Comparison of ENCODE assay signal across 23 cellular contexts in genomic region chr14:96134508-96134907, GRCh38.
"Had no signal": no experiment of that assay in that cellular context is flagged by ENCODE, and none has a peak within 500 bp of the region (broad histone marks: within the 10 kb centered on the region; RNA-seq: fewer than 3 reads in every experiment).

No MANE protein-coding gene starts in this region.

- H3K4me2 ChIP-seq: neural progenitor cell had no signal

- H3K9ac ChIP-seq: neural progenitor cell, parathyroid adenoma had no signal

- H3K27ac ChIP-seq: neural progenitor cell, ovary, psoas muscle, suprapubic skin, testis, tibial artery, upper lobe of left lung had no signal

- H3K36me3 ChIP-seq: neural progenitor cell, ovary, sigmoid colon, suprapubic skin, tibial artery, transverse colon, upper lobe of left lung had no signal

- H2AFZ ChIP-seq: neural progenitor cell, parathyroid adenoma had no signal

- H3K4me3 ChIP-seq: neural progenitor cell, ovary, psoas muscle, sigmoid colon, suprapubic skin, testis, tibial artery, transverse colon, upper lobe of left lung had no signal

- ATAC-seq: naive thymus-derived CD4-positive, alpha-beta T cell; natural killer cell; psoas muscle; right cardiac atrium; stimulated activated effector memory CD8-positive, alpha-beta T cell treated with anti-CD3 and anti-CD28 coated beads, Interleukin-12 subunit alpha, Interleukin-12 subunit beta, amount 100 ng/mL, for 72 hours; stimulated activated naive B cell treated with anti-CD40 and anti-IgM and Interleukin-4, amounts not matched to agents 10 μg/mL and 1 μg/mL and 100 μg/mL, for 72 hours had no signal

- DNase-seq: naive thymus-derived CD4-positive, alpha-beta T cell; natural killer cell; occipital lobe; ovary; posterior cingulate gyrus; psoas muscle; right cardiac atrium; sigmoid colon; stimulated activated CD4-positive, alpha-beta T cell treated with anti-CD3 and anti-CD28 coated beads, Interleukin-15, amount 100 ng/mL, for 24 hours; stimulated activated CD4-positive, alpha-beta T cell treated with anti-CD3 and anti-CD28 coated beads, Interleukin-2, amount 100 ng/mL, for 24 hours; stimulated activated CD4-positive, alpha-beta T cell treated with anti-CD3 and anti-CD28 coated beads, Interleukin-2, amount 100 ng/mL, for 48 hours; stimulated activated CD4-positive, alpha-beta T cell treated with anti-CD3 and anti-CD28 coated beads, Interleukin-4, amount 100 ng/mL, for 24 hours; stimulated activated naive B cell treated with anti-CD40 and anti-IgM and Interleukin-4, amounts not matched to agents 10 μg/mL and 1 μg/mL and 100 μg/mL, for 72 hours; stimulated activated naive CD4-positive, alpha-beta T cell treated with Interleukin-2 at 50 U/mL for 16 hours; substantia nigra; testis; tibial artery; transverse colon; upper lobe of left lung had no signal

- H3K9me3 ChIP-seq: ovary, psoas muscle, suprapubic skin, testis, transverse colon had no signal

- H3K4me1 ChIP-seq: neural progenitor cell, parathyroid adenoma, psoas muscle, sigmoid colon, suprapubic skin, testis, tibial artery, transverse colon had no signal

- H3K79me2 ChIP-seq: parathyroid adenoma had no signal

- H3K27me3 ChIP-seq: neural progenitor cell, ovary, sigmoid colon, testis, transverse colon, upper lobe of left lung had no signal
